In genomic region chr13:73876323-73876722, GRCh38 we compare ENCODE assay signal across 18 cellular contexts.
DNase-seq lines count a peak whose midpoint lies in the region; ATAC-seq and TF ChIP-seq lines count a peak whose summit lies in the region.
"Had no signal": no experiment of that assay in that cellular context is flagged by ENCODE, and none has a peak within 500 bp of the region (broad histone marks: within the 10 kb centered on the region; RNA-seq: fewer than 3 reads in every experiment).

No MANE protein-coding gene starts in this region.

- no peaks in the 10 kb centered on the region; the same call in 1 of the 2 replicates for H3K79me2 ChIP-seq in OCI-LY3 (ENCODE audit: low read length)

- H4K20me1 ChIP-seq in OCI-LY3 (ENCODE audit: insufficient read depth, low read length), result no peaks in the 10 kb centered on the region

- H3K4me1 ChIP-seq in right atrium auricular region (peaks cover 0 to 7% of the 10 kb centered on the region in 2 donors), OCI-LY3 (ENCODE audit: low read length) (peaks cover 54% of the 10 kb centered on the region), tibial nerve (peaks cover 0 to 3% (median 0%) of the 10 kb centered on the region in 4 donors)
- H3K4me1 ChIP-seq: A549, Caco-2 had no signal

- no peak for TF ChIP-seq POLR2A in tibial nerve (IDR thresholded peaks at IDR 0.05)

- peak overlapping the region; percentile 70; the same call in 1 of the 2 replicates for H3K4me2 ChIP-seq in OCI-LY3 (ENCODE audit: low read length)
- H3K4me2 ChIP-seq: A549, PC-9 had no signal

- no peak for TF ChIP-seq EP300 in tibial nerve (IDR thresholded peaks at IDR 0.05)

- ATAC-seq in left ventricle myocardium superior, result no peak
- ATAC-seq: A549, K562 had no signal

- intact Hi-C loops in left ventricle myocardium superior (cut with micrococcal nuclease), result no loop called here

- no peaks in the 10 kb centered on the region for H3K27me3 ChIP-seq in right atrium auricular region
- no peaks in the 10 kb centered on the region for H3K27me3 ChIP-seq in OCI-LY3 (ENCODE audit: low read depth, low read length)
- no peaks in the 10 kb centered on the region for H3K27me3 ChIP-seq in tibial nerve
- H3K27me3 ChIP-seq: SJSA1 had no signal

- H3K36me3 ChIP-seq in right atrium auricular region (no peaks in the 10 kb centered on the region), OCI-LY3 (replicated peaks; ENCODE audit: low read depth, low read length) (peaks cover 11% of the 10 kb centered on the region), tibial nerve (no peaks in the 10 kb centered on the region)
- H3K36me3 ChIP-seq: SJSA1 had no signal

- H3K9me3 ChIP-seq in right atrium auricular region (no peaks in the 10 kb centered on the region), OCI-LY3 (ENCODE audit: insufficient read depth, low read length) (peaks cover 10% of the 10 kb centered on the region; the same call in 1 of the 2 replicates), tibial nerve (peaks cover 0 to 3% (median 0%) of the 10 kb centered on the region in 4 donors)

- no peak for TF ChIP-seq CTCF in right atrium auricular region (IDR thresholded peaks at IDR 0.05)
- no peak for TF ChIP-seq CTCF in OCI-LY3 (IDR thresholded peaks at IDR 0.05; ENCODE audit: low read depth, low read length)
- no peak for TF ChIP-seq CTCF in fibroblast of pulmonary artery (IDR thresholded peaks at IDR 0.05; ENCODE audit: low read length, missing control alignments)
- TF ChIP-seq CTCF in tibial nerve (IDR thresholded peaks at IDR 0.05), result no peak

- DNase-seq in left ventricle myocardium superior, result peak; percentile 23
- DNase-seq in right atrium auricular region (ENCODE audit: low spot score), result no peak
- DNase-seq in fibroblast of pulmonary artery (ENCODE audit: low read depth), result peak; percentile 13
- DNase-seq in amniotic stem cell (lab: John Stamatoyannopoulos, UW), result no peak
- no peak for DNase-seq in midbrain (lab: John Stamatoyannopoulos, UW)
- DNase-seq in tibial nerve (ENCODE audit: low spot score in 2 of 2), result no peak
- no peak for DNase-seq in stimulated activated naive CD4-positive, alpha-beta T cell (lab: John Stamatoyannopoulos, UW)
- DNase-seq: AML-193, Caco-2, NCI-H1436, NCI-H2029 treated with DMSO at 0.1 percent for 48 hours, NCI-H2171 treated with DMSO at 0.1 percent for 48 hours, NCI-H446 treated with DMSO at 0.1 percent for 48 hours, PC-9 had no signal

- H3K4me3 ChIP-seq in right atrium auricular region, result no peak overlapping the region
- no peak overlapping the region for H3K4me3 ChIP-seq in OCI-LY3 (ENCODE audit: low read length)
- H3K4me3 ChIP-seq in fibroblast of pulmonary artery (replicated peaks; ENCODE audit: low read depth, low read length), result no peak overlapping the region
- no peak overlapping the region for H3K4me3 ChIP-seq in tibial nerve
- H3K4me3 ChIP-seq: A549, K562, PC-9, SJSA1 had no signal

- no peak overlapping the region for H3K27ac ChIP-seq in right atrium auricular region
- peak overlapping the region; percentile 94 for H3K27ac ChIP-seq in OCI-LY3 (ENCODE audit: low read length)
- H3K27ac ChIP-seq in tibial nerve, result no peak overlapping the region
- H3K27ac ChIP-seq: A549, PC-9, SJSA1 had no signal

- H2AFZ ChIP-seq in OCI-LY3 (ENCODE audit: low read depth, low read length), result no peak overlapping the region
- H2AFZ ChIP-seq: PC-9 had no signal

- 59% methylated on average over 1 of the region's 1 CpG for WGBS in tibial nerve, 2 donors

- peak overlapping the region; percentile 59; the same call in 1 of the 2 replicates for H3K9ac ChIP-seq in OCI-LY3 (ENCODE audit: low read length)

Comparison
In these comparisons a context has a peak if more than half of its experiments do, and no peak if none do; other contexts are left out.
1. DNase-seq: peak in left ventricle myocardium superior (single experiment) and fibroblast of pulmonary artery (single experiment); none in right atrium auricular region (single experiment), amniotic stem cell (single experiment), midbrain (single experiment), tibial nerve (0 of 2) and stimulated activated naive CD4-positive, alpha-beta T cell (0 of 6).